8 cellular contexts compared by ENCODE assay signal in the genomic region with DNA sequence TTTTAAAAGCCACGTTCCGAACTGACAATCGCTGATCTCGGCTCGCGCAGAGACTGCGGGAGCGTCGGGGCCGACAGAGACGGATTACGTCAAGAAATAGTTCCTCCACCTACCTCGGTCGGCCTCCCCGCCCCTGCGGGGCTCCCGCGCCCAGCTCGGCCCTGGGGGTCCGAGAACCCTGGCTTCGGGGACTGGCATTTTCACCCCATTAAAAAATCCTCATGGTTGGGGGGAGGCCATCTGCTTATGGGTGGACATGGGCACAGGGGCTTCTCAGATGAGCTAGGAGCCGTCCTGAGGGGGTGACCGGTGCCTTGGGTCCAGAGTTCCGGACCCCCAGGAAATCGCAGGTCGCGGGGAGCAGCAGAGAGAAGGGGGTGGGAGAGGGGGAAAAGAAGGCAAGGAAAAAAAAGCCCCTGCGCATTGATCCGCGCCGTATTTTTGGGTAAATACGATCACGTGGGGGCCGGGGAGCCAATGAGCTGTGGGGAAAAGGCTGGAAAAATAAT. TPM values are rescaled to one million over a fixed set of nuclear protein-coding genes. Genes with fewer than 3 reads are reported as not detected.
DNase-seq lines count a peak whose midpoint lies in the region.

No MANE protein-coding gene starts in this region.

- H3K4me1 ChIP-seq in urinary bladder (ENCODE audit: insufficient read depth), result no peaks in the 10 kb centered on the region

- no peaks in the 10 kb centered on the region for H3K36me3 ChIP-seq in urinary bladder (ENCODE audit: insufficient read depth)

- peak; percentile 46 for DNase-seq in stimulated activated CD4-positive, alpha-beta T cell treated with anti-CD3 and anti-CD28 coated beads, Interleukin-1b, Interleukin-23, amount 100 ng/mL, for 48 hours
- no peak for DNase-seq in stimulated activated CD4-positive, alpha-beta T cell treated with anti-CD3 and anti-CD28 coated beads, Interleukin-2, amount 100 ng/mL, for 48 hours
- DNase-seq in RPMI7951 (ENCODE audit: low read depth), result peak; percentile 82
- DNase-seq in glomerular visceral epithelial cell (ENCODE audit: extremely low spot score), result peak; percentile 69
- DNase-seq in cerebellum (ENCODE audit: low spot score), result no peak
- DNase-seq in mesenteric fat pad (ENCODE audit: low spot score), result no peak
- no peak for DNase-seq in OCI-M2 (lab: John Stamatoyannopoulos, UW; ENCODE audit: unreplicated experiment)

- H3K4me3 ChIP-seq in urinary bladder (ENCODE audit: low read depth, low read length), result peak overlapping the region; percentile 29

- WGBS in urinary bladder, result 2% methylated on average over 34 of the region's 34 CpGs

- no peak overlapping the region for H3K27ac ChIP-seq in urinary bladder (ENCODE audit: low read depth)

RNA-seq across cellular contexts. Expression of a gene that starts 0.3 kb away (rescaled TPM):
- total RNA-seq in RPMI7951 (2014; rRNA removed; shearing (Covaris generic)), result 4.3 and 5.9 TPM in 2 replicates
- total RNA-seq in urinary bladder (1.8 TPM), cerebellum (not detected), mesenteric fat pad (0.42 TPM)
- polyA plus RNA-seq in urinary bladder, result 0.73 TPM

RNA-seq across cellular contexts. Expression of a gene that starts 9.1 kb away (rescaled TPM):
- total RNA-seq in RPMI7951 (2014; rRNA removed; shearing (Covaris generic)), result 0.88 and 1.8 TPM in 2 replicates
- 0.16 TPM for total RNA-seq in urinary bladder
- polyA plus RNA-seq in urinary bladder, result 0.33 TPM
- not detected for total RNA-seq in cerebellum
- total RNA-seq in mesenteric fat pad, result 0.35 TPM

RNA-seq across cellular contexts. Expression of a gene that starts 14.7 kb away (rescaled TPM):
- total RNA-seq in RPMI7951 (2014; rRNA removed; shearing (Covaris generic)), result 4.0 and 5.1 TPM in 2 replicates
- total RNA-seq in urinary bladder, result 1.6 TPM
- polyA plus RNA-seq in urinary bladder, result 2.8 TPM
- not detected for total RNA-seq in cerebellum
- total RNA-seq in mesenteric fat pad, result 0.16 TPM

RNA-seq across cellular contexts. Expression of a gene that starts 24.9 kb away (rescaled TPM):
- total RNA-seq in RPMI7951 (2014; rRNA removed; shearing (Covaris generic)), result not detected in 2 replicates
- total RNA-seq in urinary bladder (1.1 TPM), cerebellum (not detected), mesenteric fat pad (not detected)
- polyA plus RNA-seq in urinary bladder, result 6.3 TPM

RNA-seq across cellular contexts. Expression of a gene that starts 26.7 kb away (rescaled TPM):
- total RNA-seq in RPMI7951 (2014; rRNA removed; shearing (Covaris generic)), result 0.10 and 0.36 TPM in 2 replicates
- total RNA-seq in urinary bladder (1.5 TPM), cerebellum (not detected), mesenteric fat pad (not detected)
- polyA plus RNA-seq in urinary bladder, result 1.3 TPM

Comparison
In these comparisons a context has a peak if more than half of its experiments do, and no peak if none do; other contexts are left out.
1. DNase-seq: peak in stimulated activated CD4-positive, alpha-beta T cell treated with anti-CD3 and anti-CD28 coated beads, Interleukin-1b, Interleukin-23, amount 100 ng/mL, for 48 hours (single experiment), RPMI7951 (single experiment) and glomerular visceral epithelial cell (single experiment); none in stimulated activated CD4-positive, alpha-beta T cell treated with anti-CD3 and anti-CD28 coated beads, Interleukin-2, amount 100 ng/mL, for 48 hours (0 of 2), cerebellum (single experiment), mesenteric fat pad (single experiment) and OCI-M2 (single experiment).